In genomic region chr3:48656061-48656840, GRCh38 we compare ENCODE assay signal across 8 cellular contexts. TPM values are rescaled to one million over a fixed set of nuclear protein-coding genes. Genes with fewer than 3 reads are reported as not detected.
DNase-seq lines count a peak whose midpoint lies in the region; ATAC-seq and TF ChIP-seq lines count a peak whose summit lies in the region.

No MANE protein-coding gene starts in this region.

- TF ChIP-seq POLR2A in spleen (IDR thresholded peaks at IDR 0.05) = no peak

- 2 to 20% (median 4%) methylated on average over 24 to 94 of the region's 94 CpGs for WGBS in spleen, 5 donors

- peaks cover 9% of the 10 kb centered on the region for H3K27me3 ChIP-seq in iPS-20b (ENCODE audit: insufficient read depth, low read length)
- H3K27me3 ChIP-seq in spleen (replicated peaks in 1 of 7) = peaks cover 0 to 49% (median 8%) of the 10 kb centered on the region in 7 donors

- H3K4me3 ChIP-seq in astrocyte of the spinal cord (ENCODE audit: low read depth, low read length) (peak overlapping the region; percentile 31), iPS-20b (ENCODE audit: low read length) (peak overlapping the region; percentile 63; the same call in 1 of the 2 replicates), spleen (peak overlapping the region; percentile 58 to 90 (median 70))

- ATAC-seq in HG03045 (IDR thresholded peaks at IDR 0.05; ENCODE audit: unreplicated experiment) = peak; percentile 66

- peak; percentile 80 for TF ChIP-seq CTCF in GM12872 (IDR thresholded peaks at IDR 0.05; ENCODE audit: insufficient read depth, low read depth, low read length)
- TF ChIP-seq CTCF in astrocyte of the spinal cord (IDR thresholded peaks at IDR 0.05; ENCODE audit: low read depth, low read length) = peak; percentile 55
- peak; percentile 9 to 91 (median 77) for TF ChIP-seq CTCF in spleen (IDR thresholded peaks at IDR 0.05 in 8 of 11, conservative IDR thresholded peaks at IDR 0.05 in 3 of 11)

- H3K27ac ChIP-seq in iPS-20b (ENCODE audit: low read length) (no peak overlapping the region), spleen (peak overlapping the region; percentile 24 to 88 (median 74))

- H3K9ac ChIP-seq in iPS-20b (ENCODE audit: low read depth, low read length) = peak overlapping the region; percentile 12; the same call in 1 of the 2 replicates

- H3K9me3 ChIP-seq in iPS-20b (ENCODE audit: insufficient read depth, low read depth, low read length) = no peaks in the 10 kb centered on the region
- H3K9me3 ChIP-seq in spleen = no peaks in the 10 kb centered on the region

- H3K4me1 ChIP-seq in iPS-20b (ENCODE audit: insufficient read depth, low read length) (peaks cover 3% of the 10 kb centered on the region; the same call in 1 of the 2 replicates), spleen (peaks cover under 1 to 30% (median 25%) of the 10 kb centered on the region in 6 donors)

- peaks cover 37% of the 10 kb centered on the region for H3K36me3 ChIP-seq in iPS-20b (ENCODE audit: insufficient read depth, low read depth, low read length)
- H3K36me3 ChIP-seq in spleen = no peaks in the 10 kb centered on the region

- DNase-seq in T-helper 22 cell (ENCODE audit: low read depth) (peak; percentile 77), astrocyte of the spinal cord (ENCODE audit: low read depth, low spot score) (peak; percentile 52), spleen (peak; percentile 94), NCI-H187 (lab: John Stamatoyannopoulos, UW) (no peak), occipital lobe (lab: John Stamatoyannopoulos, UW) (no peak)

- in situ Hi-C loops in astrocyte of the spinal cord (cut with HindIII; ENCODE audit: low sequenced_read_pairs) = no loop called here

- intact Hi-C loops in spleen (cut with DNase I; ENCODE audit: low total_unique reads) = no loop called here

RNA-seq across cellular contexts. Expression of gene CELSR3, which starts 6.4 kb away (rescaled TPM):
- total RNA-seq in spleen (1 to 10 TPM in 6 of 7 donors, under 1 TPM in 1; 0.56 to 2.7 (median 1.8) TPM), occipital lobe (34.5 TPM)
- 1 to 10 TPM in 2 of 3 donors, under 1 TPM in 1; 0.89 to 2.5 (median 2.0) TPM for polyA plus RNA-seq in spleen

RNA-seq across cellular contexts. Expression of gene SLC26A6, which starts 21.0 kb away (rescaled TPM):
- total RNA-seq in spleen (10 to 100 TPM; 18.0 to 59.7 (median 23.1) TPM), occipital lobe (4.5 TPM)
- polyA plus RNA-seq in spleen = 10 to 100 TPM in 2 of 3 donors, 1 to 10 TPM in 1; 8.5 to 21.6 (median 17.1) TPM

RNA-seq across cellular contexts. Expression of gene NCKIPSD, which starts 29.5 kb away (rescaled TPM):
- total RNA-seq in spleen (10 to 100 TPM; 13.5 to 33.9 (median 19.9) TPM), occipital lobe (8.4 TPM)
- polyA plus RNA-seq in spleen = 10 to 100 TPM in 1 of 3 donors, 1 to 10 TPM in 2; 5.9 to 10.3 (median 6.3) TPM

RNA-seq across cellular contexts. Expression of gene TMEM89, which starts 34.7 kb away (rescaled TPM):
- total RNA-seq in spleen (not detected), occipital lobe (not detected)
- polyA plus RNA-seq in spleen = under 1 TPM in 2 of 3 donors, not detected in 1; 0.42 to 0.46 TPM

RNA-seq across cellular contexts. Expression of gene UQCRC1, which starts 46.8 kb away (rescaled TPM):
- total RNA-seq in spleen = 100 to 1,000 TPM; 126 to 222 (median 130) TPM
- polyA plus RNA-seq in spleen = 100 to 1,000 TPM in 1 of 3 donors, 10 to 100 TPM in 2; 88.6 to 128 (median 92.6) TPM
- total RNA-seq in occipital lobe = 124 TPM

Comparison
In these comparisons a context has a peak if more than half of its experiments do, and no peak if none do; other contexts are left out.
1. DNase-seq: peak in T-helper 22 cell (single experiment), astrocyte of the spinal cord (single experiment) and spleen (single experiment); none in NCI-H187 (0 of 2) and occipital lobe (single experiment).
2. Peak in every context shown above with its lines, with median percentiles within 50 percentile points of each other: CTCF ChIP-seq and H3K4me3 ChIP-seq.